ENCODE assay signal across 14 cellular contexts in genomic region chr2:111160758-111161157, GRCh38. TPM values are rescaled to one million over a fixed set of nuclear protein-coding genes. Genes with fewer than 3 reads are reported as not detected.
DNase-seq lines count a peak whose midpoint lies in the region; ATAC-seq and TF ChIP-seq lines count a peak whose summit lies in the region.
"Had no signal": no experiment of that assay in that cellular context is flagged by ENCODE, and none has a peak within 500 bp of the region (broad histone marks: within the 10 kb centered on the region; RNA-seq: fewer than 3 reads in every experiment).

No MANE protein-coding gene starts in this region.

- no peak overlapping the region for H3K4me2 ChIP-seq in HCT116 (ENCODE audit: low read length)

- TF ChIP-seq POLR2A in HCT116 (IDR thresholded peaks at IDR 0.05; ENCODE audit: borderline replicate concordance, extremely low read depth, insufficient read depth, insufficient read length) = no peak

- H4K20me1 ChIP-seq in HCT116 (ENCODE audit: insufficient read depth) = no peaks in the 10 kb centered on the region

- H3K79me2 ChIP-seq in HCT116 (ENCODE audit: insufficient read depth, low read length) = peaks cover 4% of the 10 kb centered on the region

- POLR2A ChIA-PET in HCT116 (lab: Charles Lee) = no interaction called here

- BruUV-seq in HCT116 (replicated peaks; lab: Mats Ljungman, UMichigan) = no TSS peak

- TF ChIP-seq CTCF in HCT116 (IDR thresholded peaks at IDR 0.05 in 2 of 3, conservative IDR thresholded peaks at IDR 0.05 in 1 of 3; ENCODE audit: borderline replicate concordance in 1 of 3, insufficient read depth in 1 of 3, low read depth in 2 of 3, low read length in 2 of 3) (no peak), WERI-Rb-1 (IDR thresholded peaks at IDR 0.05; ENCODE audit: low read depth, low read length) (no peak), foreskin fibroblast (IDR thresholded peaks at IDR 0.05; ENCODE audit: low read depth, low read length) (no peak)

- no peaks in the 10 kb centered on the region for H3K9me3 ChIP-seq in HCT116 (ENCODE audit: control insufficient read depth in 1 of 2, insufficient read depth in 1 of 2, low read depth in 1 of 2, low read length in 2 of 2)
- H3K9me3 ChIP-seq in WERI-Rb-1 (ENCODE audit: severe bottlenecking) = no peaks in the 10 kb centered on the region
- H3K9me3 ChIP-seq: mucosa of descending colon, uterus had no signal

- DNase-seq in HCT116 (ENCODE audit: low read depth, low spot score) = no peak
- DNase-seq in WERI-Rb-1 = peak; percentile 8
- peak; percentile 74 to 91 for DNase-seq in foreskin fibroblast
- DNase-seq in stromal cell of bone marrow (ENCODE audit: low read depth) = peak; percentile 74
- no peak for DNase-seq in substantia nigra (lab: John Stamatoyannopoulos, UW)
- no peak for DNase-seq in SK-N-DZ (ENCODE audit: low spot score)
- DNase-seq: activated B cell treated with CpG ODN at 0.5 μM for 24 hours, hypothalamus, mucosa of descending colon, Right ventricle myocardium superior, small intestine, uterus had no signal

- peaks cover 9 to 14% of the 10 kb centered on the region in 2 experiments; a peak in 3 of 4 replicates for H3K36me3 ChIP-seq in HCT116 (ENCODE audit: control insufficient read depth in 1 of 2, insufficient read depth in 2 of 2, low read length in 2 of 2)
- H3K36me3 ChIP-seq in WERI-Rb-1 = no peaks in the 10 kb centered on the region; the same call in 1 of the 2 replicates
- H3K36me3 ChIP-seq: uterus had no signal

- H3K27ac ChIP-seq in HCT116 (ENCODE audit: low read depth, low read length) (no peak overlapping the region), WERI-Rb-1 (no peak overlapping the region), substantia nigra (ENCODE audit: low read depth, low read length, poor library complexity, severe bottlenecking) (no peak overlapping the region)
- H3K27ac ChIP-seq: uterus had no signal

- H2AFZ ChIP-seq in HCT116 (ENCODE audit: low read depth, low read length, poor library complexity, severe bottlenecking) = no peak overlapping the region

- H3K4me3 ChIP-seq in HCT116 (replicated peaks in 1 of 2; ENCODE audit: low read depth in 1 of 2, low read length in 2 of 2) = no peak overlapping the region
- H3K4me3 ChIP-seq in WERI-Rb-1 (ENCODE audit: low read depth, low read length) = no peak overlapping the region
- H3K4me3 ChIP-seq in foreskin fibroblast (ENCODE audit: low read depth in 1 of 2, low read length in 2 of 2) = no peak overlapping the region
- H3K4me3 ChIP-seq: K562, mucosa of descending colon, uterus had no signal

- H3K4me1 ChIP-seq in HCT116 (ENCODE audit: control insufficient read depth in 1 of 2, insufficient read depth in 2 of 2, low read length in 2 of 2) = peaks cover 0 to 11% of the 10 kb centered on the region in 2 experiments; a peak in 1 of 4 replicates
- H3K4me1 ChIP-seq: uterus had no signal

- intact Hi-C loops in HCT116 (cut with micrococcal nuclease) = no loop called here

- CTCF ChIA-PET in HCT116 (lab: Charles Lee) = no interaction called here

- H3K9me2 ChIP-seq in HCT116 (ENCODE audit: insufficient read depth) = no peaks in the 10 kb centered on the region

- no peak overlapping the region for H3K9ac ChIP-seq in HCT116 (ENCODE audit: low read length)

- TF ChIP-seq RAD21 in HCT116 (IDR thresholded peaks at IDR 0.05; ENCODE audit: low read depth) = no peak

- RAD21 ChIA-PET in HCT116 (lab: Charles Lee; ENCODE audit: low non-redundant PET in 1 of 2, low total read pairs in 2 of 2, uncharacterized antibody in 2 of 2, unreplicated experiment in 2 of 2) = no interaction called here

- no peaks in the 10 kb centered on the region for H3K27me3 ChIP-seq in HCT116 (ENCODE audit: insufficient read depth, low read length)
- no peaks in the 10 kb centered on the region for H3K27me3 ChIP-seq in WERI-Rb-1 (ENCODE audit: insufficient read depth, low read depth, severe bottlenecking)
- H3K27me3 ChIP-seq: uterus had no signal

- ATAC-seq in HCT116 (peak; percentile 25; the same call in 1 of the 2 replicates), GM21576 (IDR thresholded peaks at IDR 0.05; ENCODE audit: unreplicated experiment) (no peak)
- ATAC-seq: K562, mucosa of descending colon had no signal

TF ChIP-seq in HCT116, 20 proteins besides CTCF, POLR2A, EP300 and RAD21:
- TF ChIP-seq FOSL1 (IDR thresholded peaks at IDR 0.05; ENCODE audit: low read depth) (no peak), ATF3 (IDR thresholded peaks at IDR 0.05) (no peak), POLR2AphosphoS5 (IDR thresholded peaks at IDR 0.05; ENCODE audit: low read depth, low read length) (no peak), SIN3A (IDR thresholded peaks at IDR 0.05; ENCODE audit: low read depth) (no peak), SRF (IDR thresholded peaks at IDR 0.05; ENCODE audit: low read depth) (no peak), EZH2phosphoT487 (IDR thresholded peaks at IDR 0.05; ENCODE audit: borderline replicate concordance) (no peak), ZNF274 (IDR thresholded peaks at IDR 0.05; ENCODE audit: low read depth, low read length) (no peak), MAX (IDR thresholded peaks at IDR 0.05) (no peak), ELF1 (IDR thresholded peaks at IDR 0.05; ENCODE audit: borderline replicate concordance, low read depth) (no peak), EZH2 (IDR thresholded peaks at IDR 0.05) (no peak), TCF7L2 (IDR thresholded peaks at IDR 0.05; ENCODE audit: borderline replicate concordance, extremely low read depth, insufficient read depth, insufficient read length) (no peak), EGR1 (IDR thresholded peaks at IDR 0.05; ENCODE audit: low read depth) (no peak), SP1 (IDR thresholded peaks at IDR 0.05; ENCODE audit: low read depth) (no peak), JUND (IDR thresholded peaks at IDR 0.05) (no peak), CEBPB (IDR thresholded peaks at IDR 0.05; ENCODE audit: low read depth) (no peak), ZFX (IDR thresholded peaks at IDR 0.05) (no peak), REST (IDR thresholded peaks at IDR 0.05; ENCODE audit: low read depth) (no peak)

RNA-seq across cellular contexts. Expression of gene BCL2L11, which starts 40.0 kb away (rescaled TPM):
- total RNA-seq in HCT116 (2021; ENCODE audit: unreplicated experiment) = 17.8 TPM
- 6.8 and 7.9 TPM in 2 replicates for polyA plus RNA-seq in HCT116 (2012)
- polyA plus RNA-seq in SK-N-DZ (2014; cell fraction: cytosol; rRNA removed) = 18.6 and 19.4 TPM in 2 replicates
- 14.6 and 27.2 TPM in 2 replicates for polyA plus RNA-seq in SK-N-DZ (2014; cell fraction: nucleus; rRNA removed)

Comparison
In these comparisons a context has a peak if more than half of its experiments do, and no peak if none do; other contexts are left out.
1. DNase-seq: peak in WERI-Rb-1 (single experiment), foreskin fibroblast (2 of 2) and stromal cell of bone marrow (single experiment); none in HCT116 (single experiment), substantia nigra (0 of 49) and SK-N-DZ (single experiment).